26 cellular contexts compared by ENCODE assay signal in genomic region chr13:25776722-25777121, GRCh38.
"Had no signal": no experiment of that assay in that cellular context is flagged by ENCODE, and none has a peak within 500 bp of the region (broad histone marks: within the 10 kb centered on the region; RNA-seq: fewer than 3 reads in every experiment).

No MANE protein-coding gene starts in this region.

- H3K4me3 Mint-ChIP-seq: activated CD4-positive, alpha-beta T cell treated with anti-CD3 and anti-CD28 coated beads for 36 hours; activated CD8-positive, alpha-beta T cell treated with anti-CD3 and anti-CD28 coated beads, Interleukin-2, amount 10 ng/mL, durations not matched to agents 7 days and 5 days; activated naive CD8-positive, alpha-beta T cell treated with anti-CD3 and anti-CD28 coated beads for 36 hours; activated T-cell treated with anti-CD3 and anti-CD28 coated beads, Interleukin-2, amount 50 U/mL, for 72 hours; effector memory CD8-positive, alpha-beta T cell; natural killer cell had no signal

- ATAC-seq: activated CD4-positive, alpha-beta T cell treated with anti-CD3 and anti-CD28 coated beads for 36 hours; activated CD8-positive, alpha-beta T cell treated with anti-CD3 and anti-CD28 coated beads, Interleukin-2, amount 10 ng/mL, durations not matched to agents 7 days and 5 days; activated T-cell treated with anti-CD3 and anti-CD28 coated beads, Interleukin-2, amount 50 U/mL, for 72 hours; effector memory CD8-positive, alpha-beta T cell; esophagus mucosa; natural killer cell; upper lobe of right lung had no signal

- H3K4me3 ChIP-seq: adrenal gland, sigmoid colon, suprapubic skin, tibial artery, upper lobe of right lung had no signal

- H3K27ac ChIP-seq: adrenal gland, brain microvascular endothelial cell, sigmoid colon, suprapubic skin, tibial artery, upper lobe of right lung had no signal

- H3K4me1 ChIP-seq: adrenal gland, sigmoid colon, suprapubic skin, tibial artery, upper lobe of right lung had no signal

- DNase-seq: activated CD4-positive, alpha-beta T cell treated with anti-CD3 and anti-CD28 coated beads for 36 hours; activated CD4-positive, CD25-positive, alpha-beta regulatory T cell; activated CD8-positive, alpha-beta T cell treated with anti-CD3 and anti-CD28 coated beads, Interleukin-2, amount 10 ng/mL, durations not matched to agents 7 days and 5 days; activated naive CD4-positive, alpha-beta T cell treated with Interleukin-2 at 50 U/mL for 16 hours; activated naive CD8-positive, alpha-beta T cell treated with anti-CD3 and anti-CD28 coated beads for 36 hours; activated T-cell treated with anti-CD3 and anti-CD28 coated beads for 4 hours; activated T-cell treated with anti-CD3 and anti-CD28 coated beads, Interleukin-2, amount 50 U/mL, for 72 hours; adrenal gland; aorta; brain microvascular endothelial cell; cortex of kidney; effector memory CD8-positive, alpha-beta T cell; foreskin fibroblast; hippocampal formation; left cardiac atrium; natural killer cell; sigmoid colon; stimulated activated CD4-positive, alpha-beta T cell treated with anti-CD3 and anti-CD28 coated beads, Interleukin-15, amount 100 ng/mL, for 24 hours; stimulated activated CD4-positive, alpha-beta T cell treated with anti-CD3 and anti-CD28 coated beads, Interleukin-2, amount 100 ng/mL, for 24 hours; stimulated activated naive CD4-positive, alpha-beta T cell; tibial artery; upper lobe of right lung had no signal

- H3K27me3 ChIP-seq: adrenal gland, brain microvascular endothelial cell, sigmoid colon, suprapubic skin, upper lobe of right lung had no signal

- H3K27me3 Mint-ChIP-seq: activated naive CD8-positive, alpha-beta T cell treated with anti-CD3 and anti-CD28 coated beads for 36 hours had no signal

- H3K36me3 Mint-ChIP-seq: activated naive CD8-positive, alpha-beta T cell treated with anti-CD3 and anti-CD28 coated beads for 36 hours; natural killer cell had no signal

- FAIRE-seq: endothelial cell of umbilical vein, keratinocyte had no signal

- H3K4me1 Mint-ChIP-seq: activated CD4-positive, alpha-beta T cell treated with anti-CD3 and anti-CD28 coated beads for 36 hours; natural killer cell had no signal

- H3K9me3 ChIP-seq: adrenal gland, sigmoid colon, suprapubic skin, tibial artery, upper lobe of right lung had no signal

- H3K27ac Mint-ChIP-seq: activated CD4-positive, alpha-beta T cell treated with anti-CD3 and anti-CD28 coated beads for 36 hours; activated CD8-positive, alpha-beta T cell treated with anti-CD3 and anti-CD28 coated beads, Interleukin-2, amount 10 ng/mL, durations not matched to agents 7 days and 5 days; activated naive CD8-positive, alpha-beta T cell treated with anti-CD3 and anti-CD28 coated beads for 36 hours; activated T-cell treated with anti-CD3 and anti-CD28 coated beads, Interleukin-2, amount 50 U/mL, for 72 hours; effector memory CD8-positive, alpha-beta T cell; natural killer cell had no signal

- H3K36me3 ChIP-seq: adrenal gland, brain microvascular endothelial cell, sigmoid colon, suprapubic skin, tibial artery, upper lobe of right lung had no signal

- H3K9me3 Mint-ChIP-seq: activated naive CD8-positive, alpha-beta T cell treated with anti-CD3 and anti-CD28 coated beads for 36 hours; activated T-cell treated with anti-CD3 and anti-CD28 coated beads, Interleukin-2, amount 50 U/mL, for 72 hours; effector memory CD8-positive, alpha-beta T cell; natural killer cell had no signal
